ENCODE assay signal across 20 cellular contexts in genomic region chr5:74848553-74849025, GRCh38. TPM values are rescaled to one million over a fixed set of nuclear protein-coding genes. Genes with fewer than 3 reads are reported as not detected.
DNase-seq lines count a peak whose midpoint lies in the region; ATAC-seq, FAIRE-seq and TF ChIP-seq lines count a peak whose summit lies in the region.
"Had no signal": no experiment of that assay in that cellular context is flagged by ENCODE, and none has a peak within 500 bp of the region (broad histone marks: within the 10 kb centered on the region; RNA-seq: fewer than 3 reads in every experiment).

No MANE protein-coding gene starts in this region.

- no peaks in the 10 kb centered on the region for H3K27me3 Mint-ChIP-seq in CD8-positive, alpha-beta T cell (ENCODE audit: low read depth)
- no peaks in the 10 kb centered on the region for H3K27me3 Mint-ChIP-seq in T-helper 17 cell
- H3K27me3 Mint-ChIP-seq: CD4-positive, alpha-beta T cell had no signal

- peak overlapping the region; percentile 8 for H3K27ac Mint-ChIP-seq in CD8-positive, alpha-beta T cell
- peak overlapping the region; percentile 89 for H3K27ac Mint-ChIP-seq in T-helper 17 cell
- H3K27ac Mint-ChIP-seq: CD4-positive, alpha-beta T cell had no signal

- H3K4me1 ChIP-seq in CD8-positive, alpha-beta T cell (ENCODE audit: insufficient read depth, low read length): peaks cover 23% of the 10 kb centered on the region
- H3K4me1 ChIP-seq in iPS-18a (ENCODE audit: control insufficient read depth, low read depth, low read length): peaks cover 47% of the 10 kb centered on the region
- H3K4me1 ChIP-seq in MM.1S (ENCODE audit: low read length): peaks cover 12% of the 10 kb centered on the region
- H3K4me1 ChIP-seq: SJCRH30 had no signal

- no peak overlapping the region for H2AFZ ChIP-seq in MM.1S (ENCODE audit: low read length)

- no peaks in the 10 kb centered on the region for H3K27me3 ChIP-seq in CD8-positive, alpha-beta T cell (ENCODE audit: insufficient read depth, low read length)
- H3K27me3 ChIP-seq in iPS-18a (ENCODE audit: control insufficient read depth, insufficient read depth, low read length) (no peaks in the 10 kb centered on the region), MM.1S (replicated peaks; ENCODE audit: insufficient read depth, low read length) (no peaks in the 10 kb centered on the region)
- H3K27me3 ChIP-seq: SJCRH30 had no signal

- CTCF ChIA-PET in CD8-positive, alpha-beta T cell (lab: Charles Lee): interaction anchor here (0.5 to 0.8 kb wide), 3 partner anchors 10 to 88 kb away, joined by 3 read pairs; no protein-coding TSS in a partner anchor

- H3K27ac ChIP-seq in CD8-positive, alpha-beta T cell (ENCODE audit: low read depth, low read length): no peak overlapping the region
- H3K27ac ChIP-seq in iPS-18a (ENCODE audit: low read length): no peak overlapping the region
- H3K27ac ChIP-seq in MM.1S (ENCODE audit: low read length): no peak overlapping the region
- H3K27ac ChIP-seq: A549, SJCRH30 had no signal

- no peaks in the 10 kb centered on the region for H3K36me3 Mint-ChIP-seq in CD8-positive, alpha-beta T cell
- no peaks in the 10 kb centered on the region for H3K36me3 Mint-ChIP-seq in T-helper 17 cell (ENCODE audit: low read depth)

- no peak for TF ChIP-seq POLR2A in GM12891 (IDR thresholded peaks at IDR 0.05; ENCODE audit: low read depth, low read length)

- H3K9me3 Mint-ChIP-seq in CD8-positive, alpha-beta T cell: no peaks in the 10 kb centered on the region
- H3K9me3 Mint-ChIP-seq: CD4-positive, alpha-beta T cell; H9 had no signal

- POLR2A ChIA-PET in CD8-positive, alpha-beta T cell (lab: Charles Lee): no interaction called here

- ATAC-seq in CD8-positive, alpha-beta T cell: no peak
- ATAC-seq in T-helper 17 cell: no peak
- no peak for ATAC-seq in HG02981 (IDR thresholded peaks at IDR 0.05; ENCODE audit: unreplicated experiment)
- no peak for ATAC-seq in HG03045 (IDR thresholded peaks at IDR 0.05; ENCODE audit: unreplicated experiment)
- ATAC-seq: A549, Panc1 had no signal

- no peak overlapping the region for H3K4me3 ChIP-seq in CD8-positive, alpha-beta T cell (ENCODE audit: low read depth, low read length)
- no peak overlapping the region for H3K4me3 ChIP-seq in iPS-18a (ENCODE audit: low read length)
- no peak overlapping the region for H3K4me3 ChIP-seq in MM.1S (ENCODE audit: low read length)
- H3K4me3 ChIP-seq: A549, SJCRH30 had no signal

- H3K9ac ChIP-seq in iPS-18a (ENCODE audit: low read length): peak overlapping the region; percentile 11
- no peak overlapping the region for H3K9ac ChIP-seq in MM.1S (ENCODE audit: low read length)

- H3K79me2 ChIP-seq in MM.1S (ENCODE audit: low read length): no peaks in the 10 kb centered on the region

- H3K9me2 ChIP-seq in MM.1S (replicated peaks; ENCODE audit: insufficient read depth, low read length): no peaks in the 10 kb centered on the region

- peak; percentile 68 for FAIRE-seq in GM12891 (lab: Jason Lieb, UNC)
- FAIRE-seq: A549 had no signal

- peaks cover 66% of the 10 kb centered on the region for H3K4me1 Mint-ChIP-seq in CD8-positive, alpha-beta T cell (ENCODE audit: low read depth)
- H3K4me1 Mint-ChIP-seq in T-helper 17 cell: peaks cover 30% of the 10 kb centered on the region

- TF ChIP-seq CTCF in CD8-positive, alpha-beta T cell (IDR thresholded peaks at IDR 0.05): no peak
- no peak for TF ChIP-seq CTCF in MM.1S (IDR thresholded peaks at IDR 0.05; ENCODE audit: low read length)

- H3F3A ChIP-seq in MM.1S (ENCODE audit: insufficient read depth, low read length): no peaks in the 10 kb centered on the region

- H3K4me2 ChIP-seq in MM.1S (ENCODE audit: low read depth, low read length): no peak overlapping the region
- H3K4me2 ChIP-seq: A549 had no signal

- intact Hi-C loops in CD8-positive, alpha-beta T cell (cut with DNase I, micrococcal nuclease): no loop called here

- no peaks in the 10 kb centered on the region for H3K9me3 ChIP-seq in CD8-positive, alpha-beta T cell (ENCODE audit: low read length)
- H3K9me3 ChIP-seq in T-helper 17 cell (ENCODE audit: control insufficient read depth, low read length, poor library complexity, severe bottlenecking) (no peaks in the 10 kb centered on the region), iPS-18a (ENCODE audit: control insufficient read depth, low read depth, low read length) (no peaks in the 10 kb centered on the region), MM.1S (replicated peaks; ENCODE audit: insufficient read depth, low read length) (no peaks in the 10 kb centered on the region)
- H3K9me3 ChIP-seq: A549, SJCRH30 had no signal

- H4K20me1 ChIP-seq in MM.1S (ENCODE audit: insufficient read depth, low read length): no peaks in the 10 kb centered on the region

- H3K4me3 Mint-ChIP-seq in CD8-positive, alpha-beta T cell: no peak overlapping the region
- H3K4me3 Mint-ChIP-seq in T-helper 17 cell: no peak overlapping the region
- H3K4me3 Mint-ChIP-seq: CD4-positive, alpha-beta T cell; H9 had no signal

- H3K36me3 ChIP-seq in CD8-positive, alpha-beta T cell (ENCODE audit: insufficient read depth, low read length): no peaks in the 10 kb centered on the region
- H3K36me3 ChIP-seq in iPS-18a (ENCODE audit: control insufficient read depth, low read depth, low read length) (no peaks in the 10 kb centered on the region), MM.1S (replicated peaks; ENCODE audit: insufficient read depth, low read length) (no peaks in the 10 kb centered on the region)
- H3K36me3 ChIP-seq: SJCRH30 had no signal

- DNase-seq in CD8-positive, alpha-beta T cell: no peak
- no peak for DNase-seq in GM12891 (ENCODE audit: insufficient read length, low spot score)
- no peak for DNase-seq in T-helper 17 cell
- DNase-seq in MM.1S: no peak
- DNase-seq in SW480 (ENCODE audit: low spot score): no peak
- DNase-seq: CD4-positive, alpha-beta T cell; H9; KG1; NCI-H1048; NCI-H1436 treated with DMSO at 0.1 percent for 48 hours; NCI-H2029; NCI-H345; NCI-H524 treated with DMSO at 0.1 percent for 48 hours; SJCRH30; SW 1271 had no signal

TF ChIP-seq in GM12891, 5 proteins besides CTCF, POLR2A, EP300 and RAD21:
- TF ChIP-seq TAF1 (IDR thresholded peaks at IDR 0.05; ENCODE audit: low read depth, low read length) (no peak), POLR2AphosphoS5 (IDR thresholded peaks at IDR 0.05; ENCODE audit: low read depth, low read length) (no peak), POU2F2 (IDR thresholded peaks at IDR 0.05; ENCODE audit: low read depth, low read length) (no peak), SPI1 (IDR thresholded peaks at IDR 0.05; ENCODE audit: low read depth, low read length) (no peak), PAX5 (IDR thresholded peaks at IDR 0.05; ENCODE audit: insufficient read depth, low read length, severe bottlenecking) (no peak)

RNA-seq across cellular contexts. Expression of gene FAM169A, which starts 17.6 kb away (rescaled TPM):
- total RNA-seq in CD8-positive, alpha-beta T cell: 10 to 100 TPM; 21.0 to 21.6 TPM
- 5.8 TPM for polyA plus RNA-seq in GM12891 (2012; ENCODE audit: low read depth, missing spikeins)
- total RNA-seq in T-helper 17 cell: 10 to 100 TPM in 1 of 2 donors, 1 to 10 TPM in 1; 9.2 to 16.1 TPM
